Comparison of ENCODE assay signal across 1 cellular context in the genomic region with DNA sequence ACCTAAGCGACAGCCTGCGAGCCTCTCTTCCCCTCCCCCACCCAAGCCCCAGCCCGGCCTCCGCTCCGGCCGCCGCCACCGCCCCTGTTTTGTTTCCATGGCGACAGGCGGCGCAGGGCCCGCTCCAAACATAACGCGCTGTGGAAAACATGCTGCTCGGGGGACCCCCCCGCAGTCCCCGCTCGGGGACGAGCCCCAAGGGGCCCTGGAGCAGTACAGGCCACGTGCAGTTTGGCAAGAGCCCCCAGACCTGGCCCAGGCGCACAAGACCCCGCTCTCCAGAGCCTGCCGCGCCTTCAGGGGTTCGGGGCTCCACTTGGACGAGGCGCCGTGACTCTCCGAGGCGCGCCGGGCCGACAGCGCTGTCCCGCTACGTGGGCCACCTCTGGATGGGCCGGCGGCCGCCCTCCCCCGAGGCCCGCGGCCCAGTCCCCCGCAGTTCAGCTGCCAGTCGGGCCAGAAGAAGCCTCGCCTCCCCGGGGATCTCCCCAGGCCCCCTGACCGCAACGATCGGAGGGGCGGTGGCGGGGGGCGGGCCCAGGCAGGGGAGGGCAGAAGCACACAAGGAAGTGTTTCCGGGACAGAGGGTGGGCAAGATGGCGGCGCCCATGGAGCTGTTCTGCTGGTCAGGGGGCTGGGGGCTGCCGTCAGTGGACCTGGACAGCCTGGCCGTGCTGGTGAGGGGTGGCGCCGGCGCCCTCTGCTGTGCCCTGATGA.
TF ChIP-seq lines count a peak whose summit lies in the region.

A gene with protein sequence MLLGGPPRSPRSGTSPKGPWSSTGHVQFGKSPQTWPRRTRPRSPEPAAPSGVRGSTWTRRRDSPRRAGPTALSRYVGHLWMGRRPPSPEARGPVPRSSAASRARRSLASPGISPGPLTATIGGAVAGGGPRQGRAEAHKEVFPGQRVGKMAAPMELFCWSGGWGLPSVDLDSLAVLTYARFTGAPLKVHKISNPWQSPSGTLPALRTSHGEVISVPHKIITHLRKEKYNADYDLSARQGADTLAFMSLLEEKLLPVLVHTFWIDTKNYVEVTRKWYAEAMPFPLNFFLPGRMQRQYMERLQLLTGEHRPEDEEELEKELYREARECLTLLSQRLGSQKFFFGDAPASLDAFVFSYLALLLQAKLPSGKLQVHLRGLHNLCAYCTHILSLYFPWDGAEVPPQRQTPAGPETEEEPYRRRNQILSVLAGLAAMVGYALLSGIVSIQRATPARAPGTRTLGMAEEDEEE (plus strand): TSS at position 40 of the 717 bp plus-strand sequence. CDS start 110 bp downstream, at position 150.

TF ChIP-seq in HepG2, 621 proteins besides CTCF, POLR2A, EP300 and RAD21 (continued from another document and continues in another):
- TF ChIP-seq, protein P1, sequence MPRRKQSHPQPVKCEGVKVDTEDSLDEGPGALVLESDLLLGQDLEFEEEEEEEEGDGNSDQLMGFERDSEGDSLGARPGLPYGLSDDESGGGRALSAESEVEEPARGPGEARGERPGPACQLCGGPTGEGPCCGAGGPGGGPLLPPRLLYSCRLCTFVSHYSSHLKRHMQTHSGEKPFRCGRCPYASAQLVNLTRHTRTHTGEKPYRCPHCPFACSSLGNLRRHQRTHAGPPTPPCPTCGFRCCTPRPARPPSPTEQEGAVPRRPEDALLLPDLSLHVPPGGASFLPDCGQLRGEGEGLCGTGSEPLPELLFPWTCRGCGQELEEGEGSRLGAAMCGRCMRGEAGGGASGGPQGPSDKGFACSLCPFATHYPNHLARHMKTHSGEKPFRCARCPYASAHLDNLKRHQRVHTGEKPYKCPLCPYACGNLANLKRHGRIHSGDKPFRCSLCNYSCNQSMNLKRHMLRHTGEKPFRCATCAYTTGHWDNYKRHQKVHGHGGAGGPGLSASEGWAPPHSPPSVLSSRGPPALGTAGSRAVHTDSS (CRISPR knock-in tag; conservative IDR thresholded peaks at IDR 0.05) = no peak
- TF ChIP-seq IRF2 (CRISPR knock-in tag; IDR thresholded peaks at IDR 0.05) = no peak; the same call in 1 of the 2 replicates
- TF ChIP-seq KMT2A (CRISPR knock-in tag; IDR thresholded peaks at IDR 0.05) = peak; percentile 63; the same call in 1 of the 2 replicates
- TF ChIP-seq SSRP1 (CRISPR knock-in tag; IDR thresholded peaks at IDR 0.05) = no peak
- TF ChIP-seq, protein P2, sequence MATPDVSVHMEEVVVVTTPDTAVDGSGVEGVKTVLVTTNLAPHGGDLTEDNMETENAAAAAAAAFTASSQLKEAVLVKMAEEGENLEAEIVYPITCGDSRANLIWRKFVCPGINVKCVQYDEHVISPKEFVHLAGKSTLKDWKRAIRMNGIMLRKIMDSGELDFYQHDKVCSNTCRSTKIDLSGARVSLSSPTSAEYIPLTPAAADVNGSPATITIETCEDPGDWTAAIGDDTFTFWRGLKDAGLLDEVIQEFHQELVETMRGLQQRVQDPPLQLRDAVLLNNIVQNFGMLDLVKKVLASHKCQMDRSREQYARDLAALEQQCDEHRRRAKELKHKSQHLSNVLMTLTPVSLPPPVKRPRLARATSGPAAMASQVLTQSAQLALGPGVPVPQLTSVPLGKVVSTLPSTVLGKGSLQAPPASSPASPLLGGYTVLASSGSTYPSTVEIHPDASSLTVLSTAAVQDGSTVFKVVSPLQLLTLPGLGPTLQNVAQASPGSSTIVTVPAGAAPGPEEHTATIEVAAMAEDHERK (CRISPR knock-in tag; IDR thresholded peaks at IDR 0.05; ENCODE audit: low read depth) = no peak
- TF ChIP-seq ZNF780A (CRISPR knock-in tag; IDR thresholded peaks at IDR 0.05) = no peak
- TF ChIP-seq ZNF75D (CRISPR knock-in tag; IDR thresholded peaks at IDR 0.05; ENCODE audit: borderline replicate concordance) = no peak
- no peak for TF ChIP-seq KDM4B (CRISPR knock-in tag; IDR thresholded peaks at IDR 0.05)
- peak; percentile 65; the same call in 1 of the 2 replicates for TF ChIP-seq CHD2 (IDR thresholded peaks at IDR 0.05; ENCODE audit: low read depth, low read length)
- TF ChIP-seq, protein P3, sequence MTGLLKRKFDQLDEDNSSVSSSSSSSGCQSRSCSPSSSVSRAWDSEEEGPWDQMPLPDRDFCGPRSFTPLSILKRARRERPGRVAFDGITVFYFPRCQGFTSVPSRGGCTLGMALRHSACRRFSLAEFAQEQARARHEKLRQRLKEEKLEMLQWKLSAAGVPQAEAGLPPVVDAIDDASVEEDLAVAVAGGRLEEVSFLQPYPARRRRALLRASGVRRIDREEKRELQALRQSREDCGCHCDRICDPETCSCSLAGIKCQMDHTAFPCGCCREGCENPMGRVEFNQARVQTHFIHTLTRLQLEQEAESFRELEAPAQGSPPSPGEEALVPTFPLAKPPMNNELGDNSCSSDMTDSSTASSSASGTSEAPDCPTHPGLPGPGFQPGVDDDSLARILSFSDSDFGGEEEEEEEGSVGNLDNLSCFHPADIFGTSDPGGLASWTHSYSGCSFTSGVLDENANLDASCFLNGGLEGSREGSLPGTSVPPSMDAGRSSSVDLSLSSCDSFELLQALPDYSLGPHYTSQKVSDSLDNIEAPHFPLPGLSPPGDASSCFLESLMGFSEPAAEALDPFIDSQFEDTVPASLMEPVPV (CRISPR knock-in tag; IDR thresholded peaks at IDR 0.05) = peak; percentile 30; the same call in 1 of the 2 replicates
- no peak for TF ChIP-seq NAIF1 (CRISPR knock-in tag; IDR thresholded peaks at IDR 0.05; ENCODE audit: borderline replicate concordance)
- TF ChIP-seq ZBTB3 (CRISPR knock-in tag; IDR thresholded peaks at IDR 0.05; ENCODE audit: borderline replicate concordance, low read depth) = no peak
- no peak for TF ChIP-seq ARNT (IDR thresholded peaks at IDR 0.05)
- TF ChIP-seq KLF11 (CRISPR knock-in tag; IDR thresholded peaks at IDR 0.05) = no peak
- TF ChIP-seq, protein P4, sequence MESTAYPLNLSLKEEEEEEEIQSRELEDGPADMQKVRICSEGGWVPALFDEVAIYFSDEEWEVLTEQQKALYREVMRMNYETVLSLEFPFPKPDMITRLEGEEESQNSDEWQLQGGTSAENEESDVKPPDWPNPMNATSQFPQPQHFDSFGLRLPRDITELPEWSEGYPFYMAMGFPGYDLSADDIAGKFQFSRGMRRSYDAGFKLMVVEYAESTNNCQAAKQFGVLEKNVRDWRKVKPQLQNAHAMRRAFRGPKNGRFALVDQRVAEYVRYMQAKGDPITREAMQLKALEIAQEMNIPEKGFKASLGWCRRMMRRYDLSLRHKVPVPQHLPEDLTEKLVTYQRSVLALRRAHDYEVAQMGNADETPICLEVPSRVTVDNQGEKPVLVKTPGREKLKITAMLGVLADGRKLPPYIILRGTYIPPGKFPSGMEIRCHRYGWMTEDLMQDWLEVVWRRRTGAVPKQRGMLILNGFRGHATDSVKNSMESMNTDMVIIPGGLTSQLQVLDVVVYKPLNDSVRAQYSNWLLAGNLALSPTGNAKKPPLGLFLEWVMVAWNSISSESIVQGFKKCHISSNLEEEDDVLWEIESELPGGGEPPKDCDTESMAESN (CRISPR knock-in tag; conservative IDR thresholded peaks at IDR 0.05) = peak; percentile 42
- peak; percentile 65; the same call in 1 of the 2 replicates for TF ChIP-seq PHF8 (CRISPR knock-in tag; IDR thresholded peaks at IDR 0.05)
- TF ChIP-seq, protein P5, sequence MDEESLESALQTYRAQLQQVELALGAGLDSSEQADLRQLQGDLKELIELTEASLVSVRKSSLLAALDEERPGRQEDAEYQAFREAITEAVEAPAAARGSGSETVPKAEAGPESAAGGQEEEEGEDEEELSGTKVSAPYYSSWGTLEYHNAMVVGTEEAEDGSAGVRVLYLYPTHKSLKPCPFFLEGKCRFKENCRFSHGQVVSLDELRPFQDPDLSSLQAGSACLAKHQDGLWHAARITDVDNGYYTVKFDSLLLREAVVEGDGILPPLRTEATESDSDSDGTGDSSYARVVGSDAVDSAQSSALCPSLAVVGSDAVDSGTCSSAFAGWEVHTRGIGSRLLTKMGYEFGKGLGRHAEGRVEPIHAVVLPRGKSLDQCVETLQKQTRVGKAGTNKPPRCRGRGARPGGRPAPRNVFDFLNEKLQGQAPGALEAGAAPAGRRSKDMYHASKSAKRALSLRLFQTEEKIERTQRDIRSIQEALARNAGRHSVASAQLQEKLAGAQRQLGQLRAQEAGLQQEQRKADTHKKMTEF (CRISPR knock-in tag; IDR thresholded peaks at IDR 0.05) = peak; percentile 68; the same call in 1 of the 2 replicates
- no peak for TF ChIP-seq ZFP1 (CRISPR knock-in tag; IDR thresholded peaks at IDR 0.05)
- TF ChIP-seq SIN3A (IDR thresholded peaks at IDR 0.05; ENCODE audit: borderline replicate concordance, low read depth, low read length) = peak; percentile 72; the same call in 1 of the 2 replicates
- no peak for TF ChIP-seq ZSCAN25 (CRISPR knock-in tag; IDR thresholded peaks at IDR 0.05)
- TF ChIP-seq, protein P6, sequence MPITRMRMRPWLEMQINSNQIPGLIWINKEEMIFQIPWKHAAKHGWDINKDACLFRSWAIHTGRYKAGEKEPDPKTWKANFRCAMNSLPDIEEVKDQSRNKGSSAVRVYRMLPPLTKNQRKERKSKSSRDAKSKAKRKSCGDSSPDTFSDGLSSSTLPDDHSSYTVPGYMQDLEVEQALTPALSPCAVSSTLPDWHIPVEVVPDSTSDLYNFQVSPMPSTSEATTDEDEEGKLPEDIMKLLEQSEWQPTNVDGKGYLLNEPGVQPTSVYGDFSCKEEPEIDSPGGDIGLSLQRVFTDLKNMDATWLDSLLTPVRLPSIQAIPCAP (CRISPR knock-in tag; IDR thresholded peaks at IDR 0.05; ENCODE audit: low read depth) = no peak
- TF ChIP-seq ZBTB7B (CRISPR knock-in tag; IDR thresholded peaks at IDR 0.05) = no peak; the same call in 1 of the 2 replicates
- TF ChIP-seq NCOA5 (CRISPR knock-in tag; IDR thresholded peaks at IDR 0.05) = no peak
- TF ChIP-seq ZNF547 (CRISPR knock-in tag; IDR thresholded peaks at IDR 0.05) = no peak
- TF ChIP-seq GLI4 (CRISPR knock-in tag; IDR thresholded peaks at IDR 0.05; ENCODE audit: borderline replicate concordance) = 0 out of 2 replicates have a peak, but pooled peaks have one; percentile 85
- no peak for TF ChIP-seq IRX3 (CRISPR knock-in tag; IDR thresholded peaks at IDR 0.05; ENCODE audit: borderline replicate concordance, low read depth)
- TF ChIP-seq, protein P7, sequence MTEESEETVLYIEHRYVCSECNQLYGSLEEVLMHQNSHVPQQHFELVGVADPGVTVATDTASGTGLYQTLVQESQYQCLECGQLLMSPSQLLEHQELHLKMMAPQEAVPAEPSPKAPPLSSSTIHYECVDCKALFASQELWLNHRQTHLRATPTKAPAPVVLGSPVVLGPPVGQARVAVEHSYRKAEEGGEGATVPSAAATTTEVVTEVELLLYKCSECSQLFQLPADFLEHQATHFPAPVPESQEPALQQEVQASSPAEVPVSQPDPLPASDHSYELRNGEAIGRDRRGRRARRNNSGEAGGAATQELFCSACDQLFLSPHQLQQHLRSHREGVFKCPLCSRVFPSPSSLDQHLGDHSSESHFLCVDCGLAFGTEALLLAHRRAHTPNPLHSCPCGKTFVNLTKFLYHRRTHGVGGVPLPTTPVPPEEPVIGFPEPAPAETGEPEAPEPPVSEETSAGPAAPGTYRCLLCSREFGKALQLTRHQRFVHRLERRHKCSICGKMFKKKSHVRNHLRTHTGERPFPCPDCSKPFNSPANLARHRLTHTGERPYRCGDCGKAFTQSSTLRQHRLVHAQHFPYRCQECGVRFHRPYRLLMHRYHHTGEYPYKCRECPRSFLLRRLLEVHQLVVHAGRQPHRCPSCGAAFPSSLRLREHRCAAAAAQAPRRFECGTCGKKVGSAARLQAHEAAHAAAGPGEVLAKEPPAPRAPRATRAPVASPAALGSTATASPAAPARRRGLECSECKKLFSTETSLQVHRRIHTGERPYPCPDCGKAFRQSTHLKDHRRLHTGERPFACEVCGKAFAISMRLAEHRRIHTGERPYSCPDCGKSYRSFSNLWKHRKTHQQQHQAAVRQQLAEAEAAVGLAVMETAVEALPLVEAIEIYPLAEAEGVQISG (CRISPR knock-in tag; IDR thresholded peaks at IDR 0.05) = peak; percentile 74; the same call in 1 of the 2 replicates
- TF ChIP-seq, protein P8, sequence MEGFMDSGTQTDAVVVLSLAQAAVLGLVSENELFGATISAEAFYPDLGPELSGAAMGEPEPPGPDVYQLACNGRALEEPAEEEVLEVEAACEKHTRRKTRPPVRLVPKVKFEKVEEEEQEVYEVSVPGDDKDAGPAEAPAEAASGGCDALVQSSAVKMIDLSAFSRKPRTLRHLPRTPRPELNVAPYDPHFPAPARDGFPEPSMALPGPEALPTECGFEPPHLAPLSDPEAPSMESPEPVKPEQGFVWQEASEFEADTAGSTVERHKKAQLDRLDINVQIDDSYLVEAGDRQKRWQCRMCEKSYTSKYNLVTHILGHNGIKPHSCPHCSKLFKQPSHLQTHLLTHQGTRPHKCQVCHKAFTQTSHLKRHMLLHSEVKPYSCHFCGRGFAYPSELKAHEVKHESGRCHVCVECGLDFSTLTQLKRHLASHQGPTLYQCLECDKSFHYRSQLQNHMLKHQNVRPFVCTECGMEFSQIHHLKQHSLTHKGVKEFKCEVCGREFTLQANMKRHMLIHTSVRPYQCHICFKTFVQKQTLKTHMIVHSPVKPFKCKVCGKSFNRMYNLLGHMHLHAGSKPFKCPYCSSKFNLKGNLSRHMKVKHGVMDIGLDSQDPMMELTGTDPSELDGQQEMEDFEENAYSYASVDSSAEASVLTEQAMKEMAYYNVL (CRISPR knock-in tag; IDR thresholded peaks at IDR 0.05; ENCODE audit: borderline replicate concordance) = no peak
- TF ChIP-seq, protein P9, sequence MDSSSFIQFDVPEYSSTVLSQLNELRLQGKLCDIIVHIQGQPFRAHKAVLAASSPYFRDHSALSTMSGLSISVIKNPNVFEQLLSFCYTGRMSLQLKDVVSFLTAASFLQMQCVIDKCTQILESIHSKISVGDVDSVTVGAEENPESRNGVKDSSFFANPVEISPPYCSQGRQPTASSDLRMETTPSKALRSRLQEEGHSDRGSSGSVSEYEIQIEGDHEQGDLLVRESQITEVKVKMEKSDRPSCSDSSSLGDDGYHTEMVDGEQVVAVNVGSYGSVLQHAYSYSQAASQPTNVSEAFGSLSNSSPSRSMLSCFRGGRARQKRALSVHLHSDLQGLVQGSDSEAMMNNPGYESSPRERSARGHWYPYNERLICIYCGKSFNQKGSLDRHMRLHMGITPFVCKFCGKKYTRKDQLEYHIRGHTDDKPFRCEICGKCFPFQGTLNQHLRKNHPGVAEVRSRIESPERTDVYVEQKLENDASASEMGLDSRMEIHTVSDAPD (CRISPR knock-in tag; IDR thresholded peaks at IDR 0.05) = no peak
- TF ChIP-seq, protein P10, sequence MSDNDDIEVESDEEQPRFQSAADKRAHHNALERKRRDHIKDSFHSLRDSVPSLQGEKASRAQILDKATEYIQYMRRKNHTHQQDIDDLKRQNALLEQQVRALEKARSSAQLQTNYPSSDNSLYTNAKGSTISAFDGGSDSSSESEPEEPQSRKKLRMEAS (IDR thresholded peaks at IDR 0.05) = peak; percentile 45
- TF ChIP-seq, protein P11, sequence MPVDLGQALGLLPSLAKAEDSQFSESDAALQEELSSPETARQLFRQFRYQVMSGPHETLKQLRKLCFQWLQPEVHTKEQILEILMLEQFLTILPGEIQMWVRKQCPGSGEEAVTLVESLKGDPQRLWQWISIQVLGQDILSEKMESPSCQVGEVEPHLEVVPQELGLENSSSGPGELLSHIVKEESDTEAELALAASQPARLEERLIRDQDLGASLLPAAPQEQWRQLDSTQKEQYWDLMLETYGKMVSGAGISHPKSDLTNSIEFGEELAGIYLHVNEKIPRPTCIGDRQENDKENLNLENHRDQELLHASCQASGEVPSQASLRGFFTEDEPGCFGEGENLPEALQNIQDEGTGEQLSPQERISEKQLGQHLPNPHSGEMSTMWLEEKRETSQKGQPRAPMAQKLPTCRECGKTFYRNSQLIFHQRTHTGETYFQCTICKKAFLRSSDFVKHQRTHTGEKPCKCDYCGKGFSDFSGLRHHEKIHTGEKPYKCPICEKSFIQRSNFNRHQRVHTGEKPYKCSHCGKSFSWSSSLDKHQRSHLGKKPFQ (CRISPR knock-in tag; IDR thresholded peaks at IDR 0.05; ENCODE audit: insufficient replicate concordance) = peak; percentile 71
- TF ChIP-seq TBL1XR1 (IDR thresholded peaks at IDR 0.05; ENCODE audit: borderline replicate concordance, low read length, partially characterized antibody) = no peak
- no peak for TF ChIP-seq ZMYM4 (CRISPR knock-in tag; IDR thresholded peaks at IDR 0.05)
- TF ChIP-seq FOSL2 (CRISPR knock-in tag; IDR thresholded peaks at IDR 0.05) = no peak
